22 cellular contexts compared by ENCODE assay signal in the genomic region with DNA sequence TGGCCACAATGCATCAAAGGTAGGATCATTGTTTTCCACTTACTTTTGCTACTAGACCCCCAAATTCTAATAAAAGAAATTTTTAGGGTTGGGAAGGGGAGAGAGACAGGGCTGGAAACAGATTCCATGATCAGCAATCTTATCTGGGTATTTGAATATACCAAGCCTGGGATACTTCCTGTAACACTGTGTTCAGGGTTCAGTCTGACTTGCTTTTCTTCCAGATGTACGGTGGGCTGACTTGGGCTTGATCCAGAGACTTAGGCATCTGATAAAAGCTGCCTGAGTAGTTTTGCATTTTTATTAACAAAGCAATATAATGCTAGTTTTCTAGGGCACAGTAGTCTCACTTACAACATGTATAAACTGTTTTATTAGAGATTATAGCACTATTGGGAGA. TPM values are rescaled to one million over a fixed set of nuclear protein-coding genes. Genes with fewer than 3 reads are reported as not detected.
A peak's percentile ranks its signal among the peaks of the same experiment; 100 is the strongest.
DNase-seq lines count a peak whose midpoint lies in the region; ATAC-seq, FAIRE-seq and TF ChIP-seq lines count a peak whose summit lies in the region.
"Had no signal": no experiment of that assay in that cellular context is flagged by ENCODE, and none has a peak within 500 bp of the region (broad histone marks: within the 10 kb centered on the region; RNA-seq: fewer than 3 reads in every experiment).

No MANE protein-coding gene starts in this region.

- peaks cover 5 to 13% (median 9%) of the 10 kb centered on the region in 5 experiments for H3K9me3 Mint-ChIP-seq in brain
- H3K9me3 Mint-ChIP-seq: CD4-positive, alpha-beta T cell had no signal

- 5% methylated on average over 1 of the region's 1 CpG for WGBS in right cardiac atrium

- H3K27ac Mint-ChIP-seq in brain, result peak overlapping the region in 3 of 5 experiments; percentile 34 to 47 (median 45)
- H3K27ac Mint-ChIP-seq: CD4-positive, alpha-beta T cell had no signal

- no peaks in the 10 kb centered on the region for H3K36me3 ChIP-seq in left ventricle myocardium inferior

- DNase-seq in DMS53 (lab: John Stamatoyannopoulos, UW) (peak; percentile 13), DMS53 treated with DMSO at 0.1 percent for 48 hours (lab: John Stamatoyannopoulos, UW; ENCODE audit: unreplicated experiment) (no peak), left ventricle myocardium inferior (no peak), right cardiac atrium (no peak), GM19239 (ENCODE audit: insufficient read length, low spot score) (no peak), DMS153 treated with DMSO at 0.1 percent for 48 hours (lab: John Stamatoyannopoulos, UW; ENCODE audit: unreplicated experiment) (no peak)
- DNase-seq: 8988T; CD4-positive, alpha-beta T cell; GOT3; KBM-7; MV-4-11; NCI-H1436 treated with DMSO at 0.1 percent for 48 hours; NCI-H82; PC-9; SIG-M5; SW 1271; T-helper 2 cell had no signal

- peak overlapping the region; percentile 58 for H3K27ac ChIP-seq in left ventricle myocardium inferior (replicated peaks)
- no peak overlapping the region for H3K27ac ChIP-seq in right cardiac atrium (ENCODE audit: low read length)
- H3K27ac ChIP-seq: PC-9, RWPE1 had no signal

- H3K27me3 ChIP-seq in left ventricle myocardium inferior (ENCODE audit: low read depth) (no peaks in the 10 kb centered on the region), right cardiac atrium (ENCODE audit: control insufficient read depth, insufficient read depth) (no peaks in the 10 kb centered on the region)

- H3K4me1 ChIP-seq in left ventricle myocardium inferior, result peaks cover 22% of the 10 kb centered on the region
- no peaks in the 10 kb centered on the region for H3K4me1 ChIP-seq in right cardiac atrium (ENCODE audit: control insufficient read depth, insufficient read depth, low read length)

- peak overlapping the region in 1 of 5 experiments; percentile 20 for H3K4me3 Mint-ChIP-seq in brain
- H3K4me3 Mint-ChIP-seq: CD4-positive, alpha-beta T cell had no signal

- H3K9me3 ChIP-seq in left ventricle myocardium inferior (replicated peaks) (peaks cover 11% of the 10 kb centered on the region), right cardiac atrium (ENCODE audit: control insufficient read depth, low read length) (no peaks in the 10 kb centered on the region)

- no peak for ATAC-seq in right cardiac atrium
- ATAC-seq in GM19351 (IDR thresholded peaks at IDR 0.05; ENCODE audit: unreplicated experiment), result no peak
- ATAC-seq: HepG2 had no signal

- no peaks in the 10 kb centered on the region for H3K27me3 Mint-ChIP-seq in brain
- H3K27me3 Mint-ChIP-seq: CD4-positive, alpha-beta T cell had no signal

- intact Hi-C loops in left ventricle myocardium inferior (cut with micrococcal nuclease), result loop anchor here (10.0 kb wide), 1 partner anchor 1761 kb away; no protein-coding TSS in a partner anchor
- intact Hi-C loops in right cardiac atrium (cut with DNase I), result no loop called here

- peaks cover 28% of the 10 kb centered on the region for H3K4me1 Mint-ChIP-seq in brain

- H3K36me3 Mint-ChIP-seq in brain, result peaks cover 5% of the 10 kb centered on the region

- no peak overlapping the region for H3K4me3 ChIP-seq in left ventricle myocardium inferior
- no peak overlapping the region for H3K4me3 ChIP-seq in right cardiac atrium (ENCODE audit: low read length)
- H3K4me3 ChIP-seq: PC-9 had no signal

- no peak for TF ChIP-seq CTCF in left ventricle myocardium inferior (IDR thresholded peaks at IDR 0.05; ENCODE audit: borderline replicate concordance)
- TF ChIP-seq CTCF in brain (conservative IDR thresholded peaks at IDR 0.05), result no peak

- no peak for FAIRE-seq in GM19239 (lab: Jason Lieb, UNC)
- FAIRE-seq: HepG2 had no signal

RNA-seq across cellular contexts. Expression of gene KCNMB2, which starts 49.2 kb away (rescaled TPM):
- 2.1 TPM for total RNA-seq in left ventricle myocardium inferior
- 1 to 10 TPM; 4.5 to 10.0 (median 5.9) TPM for total RNA-seq in right cardiac atrium
- 4.6 TPM for polyA plus RNA-seq in right cardiac atrium
- 22.3 TPM for polyA plus RNA-seq in brain (ENCODE audit: insufficient read depth, low read depth, low replicate concordance)
- total RNA-seq: CD4-positive, alpha-beta T cell; HepG2; PC-9 had no signal
- polyA plus RNA-seq: BJ, HepG2 had no signal
